Comparison of ENCODE assay signal across 8 cellular contexts in genomic region chr11:105069749-105070148, GRCh38. TPM values are rescaled to one million over a fixed set of nuclear protein-coding genes. Genes with fewer than 3 reads are reported as not detected.
"Had no signal": no experiment of that assay in that cellular context is flagged by ENCODE, and none has a peak within 500 bp of the region (broad histone marks: within the 10 kb centered on the region; RNA-seq: fewer than 3 reads in every experiment).

No MANE protein-coding gene starts in this region.

RNA-seq across cellular contexts. Expression of gene CARD16, which starts 24.6 kb away (rescaled TPM):
- total RNA-seq: cardiac muscle cell, PC-3 had no signal
- polyA plus RNA-seq: cardiac muscle cell had no signal

RNA-seq across cellular contexts. Expression of gene CASP1, which starts 34.8 kb away (rescaled TPM):
- total RNA-seq: cardiac muscle cell had no signal

RNA-seq across cellular contexts. Expression of gene CASP5, which starts 46.8 kb away (rescaled TPM):
- total RNA-seq: activated B cell treated with CpG ODN at 0.5 μM for 24 hours; activated CD8-positive, alpha-beta T cell treated with anti-CD3 and anti-CD28 coated beads for 36 hours; activated naive CD4-positive, alpha-beta T cell treated with anti-CD3 and anti-CD28 coated beads, Interleukin-2, amount 50 U/mL, for 72 hours; astrocyte; cardiac muscle cell; MCF 10A; PC-3; SJSA1 had no signal
- polyA plus RNA-seq: cardiac muscle cell had no signal
